In genomic region chr5:157947156-157947555, GRCh38 we compare ENCODE assay signal across 20 cellular contexts.
"Had no signal": no experiment of that assay in that cellular context is flagged by ENCODE, and none has a peak within 500 bp of the region (broad histone marks: within the 10 kb centered on the region; RNA-seq: fewer than 3 reads in every experiment).

No MANE protein-coding gene starts in this region.

- H3K9me3 ChIP-seq: adrenal gland, colonic mucosa, heart left ventricle, pancreas had no signal

- H3K36me3 ChIP-seq: adrenal gland, colonic mucosa, heart left ventricle, pancreas had no signal

- H3K4me1 ChIP-seq: adrenal gland, colonic mucosa, pancreas had no signal

- FAIRE-seq: frontal cortex, pancreas had no signal

- H3K4me3 Mint-ChIP-seq: activated B cell treated with CpG ODN at 0.5 μM for 24 hours; activated CD8-positive, alpha-beta T cell treated with anti-CD3 and anti-CD28 coated beads for 36 hours; activated naive CD4-positive, alpha-beta T cell treated with anti-CD3 and anti-CD28 coated beads, Interleukin-2, amount 50 U/mL, for 24 hours; activated T-cell treated with anti-CD3 and anti-CD28 coated beads, Interleukin-2, amount 50 U/mL, for 4 hours; naive B cell; type B pancreatic cell had no signal

- DNase-seq: activated B cell treated with CpG ODN at 0.5 μM for 24 hours; activated CD4-positive, alpha-beta T cell treated with anti-CD3 and anti-CD28 coated beads for 48 hours; activated CD8-positive, alpha-beta T cell treated with anti-CD3 and anti-CD28 coated beads for 36 hours; activated effector memory CD4-positive, alpha-beta T cell treated with Interleukin-2 at 50 U/mL for 16 hours; activated T-cell treated with anti-CD3 and anti-CD28 coated beads, Interleukin-2, amount 50 U/mL, for 4 hours; adrenal gland; colonic mucosa; effector memory CD4-positive, alpha-beta T cell; heart left ventricle; left colon; naive B cell; pancreas; stimulated activated CD4-positive, alpha-beta T cell treated with anti-CD3 and anti-CD28 coated beads, Interleukin-4, amount 100 ng/mL, for 24 hours; stimulated activated naive CD4-positive, alpha-beta T cell; T-helper 2 cell had no signal

- H3K27me3 ChIP-seq: adrenal gland, colonic mucosa, heart left ventricle, pancreas had no signal

- H3K27ac ChIP-seq: adrenal gland, colonic mucosa, epithelial cell of prostate, pancreas had no signal

- H3K27ac Mint-ChIP-seq: activated B cell treated with CpG ODN at 0.5 μM for 24 hours; activated CD8-positive, alpha-beta T cell treated with anti-CD3 and anti-CD28 coated beads for 36 hours; activated naive CD4-positive, alpha-beta T cell treated with anti-CD3 and anti-CD28 coated beads, Interleukin-2, amount 50 U/mL, for 24 hours; type B pancreatic cell had no signal

- ATAC-seq: activated CD8-positive, alpha-beta T cell treated with anti-CD3 and anti-CD28 coated beads for 36 hours; activated T-cell treated with anti-CD3 and anti-CD28 coated beads, Interleukin-2, amount 50 U/mL, for 4 hours; heart left ventricle; left colon; pancreas had no signal

- H3K36me3 Mint-ChIP-seq: activated naive CD4-positive, alpha-beta T cell treated with anti-CD3 and anti-CD28 coated beads, Interleukin-2, amount 50 U/mL, for 24 hours; type B pancreatic cell had no signal

- H3K9me3 Mint-ChIP-seq: activated B cell treated with CpG ODN at 0.5 μM for 24 hours; activated CD8-positive, alpha-beta T cell treated with anti-CD3 and anti-CD28 coated beads for 36 hours; activated naive CD4-positive, alpha-beta T cell treated with anti-CD3 and anti-CD28 coated beads, Interleukin-2, amount 50 U/mL, for 24 hours; activated T-cell treated with anti-CD3 and anti-CD28 coated beads, Interleukin-2, amount 50 U/mL, for 4 hours; naive B cell had no signal

- H3K4me3 ChIP-seq: adrenal gland, colonic mucosa, heart left ventricle, lung, pancreas had no signal
